ENCODE assay signal across 8 cellular contexts in the genomic region with DNA sequence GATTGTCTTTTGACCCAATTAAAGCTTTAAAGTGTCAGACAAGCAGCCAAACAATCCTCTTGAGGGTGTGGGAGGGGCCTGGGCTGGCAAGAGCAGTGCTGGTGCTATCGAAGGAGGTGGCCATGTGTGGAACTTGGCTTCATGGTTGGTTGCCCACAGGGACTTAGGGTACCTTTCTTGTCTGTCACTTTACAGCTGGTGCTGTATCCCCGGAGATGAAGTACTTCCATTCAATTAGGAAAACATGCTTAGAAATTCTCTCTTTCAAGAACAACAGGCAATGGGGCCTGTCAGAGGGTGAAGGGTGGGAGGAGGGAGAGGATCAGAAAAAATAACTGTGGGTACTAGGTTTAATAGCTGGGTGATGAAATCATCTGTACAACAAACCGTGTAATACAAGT.
DNase-seq lines count a peak whose midpoint lies in the region; ATAC-seq and TF ChIP-seq lines count a peak whose summit lies in the region.

No MANE protein-coding gene starts in this region.

- no peak for TF ChIP-seq POLR2A in right lobe of liver (IDR thresholded peaks at IDR 0.05)

- ATAC-seq in Right ventricle myocardium inferior (peak; percentile 77), HG03108 (IDR thresholded peaks at IDR 0.05; ENCODE audit: unreplicated experiment) (peak; percentile 49), right lobe of liver (no peak)

- no peak overlapping the region for H3K4me3 ChIP-seq in right lobe of liver

- TF ChIP-seq CTCF in right lobe of liver (IDR thresholded peaks at IDR 0.05) = no peak

- H3K27me3 ChIP-seq in right lobe of liver = no peaks in the 10 kb centered on the region

- intact Hi-C loops in Right ventricle myocardium inferior (cut with DNase I) = no loop called here
- intact Hi-C loops in cardiac septum (cut with DNase I) = no loop called here
- intact Hi-C loops in right lobe of liver (cut with DNase I) = no loop called here

- WGBS in right lobe of liver (ENCODE audit: insufficient coverage, low coverage, low lambda C conversion rate, missing lambda C conversion rate) = 71% methylated on average over 3 of the region's 3 CpGs

- peak; percentile 70 for DNase-seq in Right ventricle myocardium inferior (ENCODE audit: missing footprints)
- DNase-seq in cardiac septum (ENCODE audit: low spot score) = no peak
- DNase-seq in SW480 (ENCODE audit: low spot score) = peak; percentile 78
- DNase-seq in iPS-NIHi11 (ENCODE audit: low spot score) = peak; percentile 26
- DNase-seq in right lobe of liver = no peak
- DNase-seq in NCI-H748 (lab: John Stamatoyannopoulos, UW; ENCODE audit: unreplicated experiment) = no peak
- no peak for DNase-seq in activated CD4-positive, CD25-positive, alpha-beta regulatory T cell treated with anti-CD3 and anti-CD28 coated beads, Interleukin-2, amount 50 U/mL, for 72 hours

- H3K36me3 ChIP-seq in right lobe of liver = no peaks in the 10 kb centered on the region

- H3K27ac ChIP-seq in right lobe of liver = no peak overlapping the region

- no peaks in the 10 kb centered on the region for H3K9me3 ChIP-seq in right lobe of liver

- H3K4me1 ChIP-seq in right lobe of liver = no peaks in the 10 kb centered on the region

Comparison
In these comparisons a context has a peak if more than half of its experiments do, and no peak if none do; other contexts are left out.
1. DNase-seq: peak in Right ventricle myocardium inferior (single experiment), SW480 (single experiment) and iPS-NIHi11 (single experiment); none in cardiac septum (single experiment), right lobe of liver (0 of 3), NCI-H748 (single experiment) and activated CD4-positive, CD25-positive, alpha-beta regulatory T cell treated with anti-CD3 and anti-CD28 coated beads, Interleukin-2, amount 50 U/mL, for 72 hours (single experiment).
2. ATAC-seq: peak in Right ventricle myocardium inferior (single experiment) and HG03108 (single experiment); none in right lobe of liver (0 of 4).